Comparison of ENCODE assay signal across 13 cellular contexts in genomic region chr17:81328489-81328888, GRCh38. TPM values are rescaled to one million over a fixed set of nuclear protein-coding genes. Genes with fewer than 3 reads are reported as not detected.
DNase-seq lines count a peak whose midpoint lies in the region; ATAC-seq and TF ChIP-seq lines count a peak whose summit lies in the region.
"Had no signal": no experiment of that assay in that cellular context is flagged by ENCODE, and none has a peak within 500 bp of the region (broad histone marks: within the 10 kb centered on the region; RNA-seq: fewer than 3 reads in every experiment).

No MANE protein-coding gene starts in this region.

- peak overlapping the region; percentile 64 for H3K27ac ChIP-seq in cardiac muscle cell
- H3K27ac ChIP-seq in coronary artery: peak overlapping the region; percentile 10 to 68
- no peak overlapping the region for H3K27ac ChIP-seq in neural progenitor cell
- H3K27ac ChIP-seq in uterus: peak overlapping the region; percentile 85 to 91
- H3K27ac ChIP-seq: thoracic aorta had no signal

- peaks cover 7% of the 10 kb centered on the region for H3K27me3 Mint-ChIP-seq in neural progenitor cell (ENCODE audit: insufficient read depth, low read depth)

- no peak overlapping the region for H2AFZ ChIP-seq in neural progenitor cell (replicated peaks)

- H3K9me3 Mint-ChIP-seq in neural progenitor cell: no peaks in the 10 kb centered on the region

- peak overlapping the region; percentile 10 for H3K4me2 ChIP-seq in neural progenitor cell

- TF ChIP-seq POLR2A in uterus (IDR thresholded peaks at IDR 0.05): no peak

- ATAC-seq in HG03439 (IDR thresholded peaks at IDR 0.05; ENCODE audit: unreplicated experiment) (no peak), GM19397 (IDR thresholded peaks at IDR 0.05; ENCODE audit: unreplicated experiment) (no peak)

- intact Hi-C loops in cardiac septum (cut with DNase I): loop anchor here (5.0 kb wide), 1 partner anchor 89 kb away; no protein-coding TSS in a partner anchor
- intact Hi-C loops in uterus (cut with DNase I; ENCODE audit: low total_unique reads): no loop called here

- H3K4me3 Mint-ChIP-seq in neural progenitor cell: no peak overlapping the region

- H3K9me3 ChIP-seq in cardiac muscle cell (ENCODE audit: low read depth): no peaks in the 10 kb centered on the region
- H3K9me3 ChIP-seq in neural progenitor cell (ENCODE audit: low read depth): no peaks in the 10 kb centered on the region
- no peaks in the 10 kb centered on the region for H3K9me3 ChIP-seq in uterus
- H3K9me3 ChIP-seq: thoracic aorta had no signal

- H3K4me3 ChIP-seq in cardiac muscle cell: no peak overlapping the region
- no peak overlapping the region for H3K4me3 ChIP-seq in coronary artery
- H3K4me3 ChIP-seq in neural progenitor cell: no peak overlapping the region
- no peak overlapping the region for H3K4me3 ChIP-seq in uterus
- H3K4me3 ChIP-seq: thoracic aorta had no signal

- H3K9ac ChIP-seq in neural progenitor cell: no peak overlapping the region

- H3K36me3 ChIP-seq in cardiac muscle cell (no peaks in the 10 kb centered on the region), neural progenitor cell (no peaks in the 10 kb centered on the region), uterus (no peaks in the 10 kb centered on the region)
- H3K36me3 ChIP-seq: thoracic aorta had no signal

- DNase-seq in cardiac muscle cell (ENCODE audit: low read depth in 1 of 2, low spot score in 1 of 2) (no peak), cardiac septum (ENCODE audit: low spot score) (no peak), coronary artery (ENCODE audit: low spot score) (no peak), neural progenitor cell (ENCODE audit: low spot score) (no peak), uterus (no peak), HPDE6-E6E7 (ENCODE audit: extremely low spot score) (no peak)
- DNase-seq: amniotic stem cell; effector memory CD4-positive, alpha-beta T cell; midbrain; RPMI8226 had no signal

- H3K27ac Mint-ChIP-seq in neural progenitor cell: no peak overlapping the region

- H3K36me3 Mint-ChIP-seq in neural progenitor cell: no peaks in the 10 kb centered on the region

- peaks cover 20% of the 10 kb centered on the region for H3F3A ChIP-seq in neural progenitor cell (ENCODE audit: low read depth)

- H3K4me1 ChIP-seq in cardiac muscle cell (ENCODE audit: low read depth): peaks cover 35% of the 10 kb centered on the region
- H3K4me1 ChIP-seq in neural progenitor cell: peaks cover 36% of the 10 kb centered on the region
- H3K4me1 ChIP-seq in uterus: peaks cover 4 to 17% of the 10 kb centered on the region in 2 donors

- H3K27me3 ChIP-seq in cardiac muscle cell (no peaks in the 10 kb centered on the region), neural progenitor cell (no peaks in the 10 kb centered on the region), uterus (no peaks in the 10 kb centered on the region)

- H3K79me2 ChIP-seq in neural progenitor cell (ENCODE audit: low read depth): no peaks in the 10 kb centered on the region

- H4K20me1 ChIP-seq in neural progenitor cell (ENCODE audit: low read depth): no peaks in the 10 kb centered on the region

- TF ChIP-seq CTCF in cardiac muscle cell (IDR thresholded peaks at IDR 0.05; ENCODE audit: low read depth, low read length): no peak
- no peak for TF ChIP-seq CTCF in coronary artery (IDR thresholded peaks at IDR 0.05)
- TF ChIP-seq CTCF in neural progenitor cell (IDR thresholded peaks at IDR 0.05): no peak
- no peak for TF ChIP-seq CTCF in uterus (IDR thresholded peaks at IDR 0.05)

- peaks cover 30% of the 10 kb centered on the region for H3K4me1 Mint-ChIP-seq in neural progenitor cell

RNA-seq across cellular contexts. Expression of gene SLC38A10, which starts 33.4 kb away (rescaled TPM):
- total RNA-seq in cardiac muscle cell (104 and 131 TPM in 2 replicates), cardiac septum (36.0 TPM), neural progenitor cell (ENCODE audit: low replicate concordance) (8.3 and 31.4 TPM in 2 replicates), uterus (10 to 100 TPM; 50.7 to 55.4 (median 53.3) TPM)
- 68.1 and 94.4 TPM in 2 replicates for polyA plus RNA-seq in cardiac muscle cell
